ENCODE assay signal across 14 cellular contexts in genomic region chrX:33726281-33727160, GRCh38.
A peak's percentile ranks its signal among the peaks of the same experiment; 100 is the strongest.
DNase-seq lines count a peak whose midpoint lies in the region; ATAC-seq and TF ChIP-seq lines count a peak whose summit lies in the region.
"Had no signal": no experiment of that assay in that cellular context is flagged by ENCODE, and none has a peak within 500 bp of the region (broad histone marks: within the 10 kb centered on the region; RNA-seq: fewer than 3 reads in every experiment).

No MANE protein-coding gene starts in this region.

- peak overlapping the region; percentile 37 to 67 (median 53); a peak in 12 of 22 replicates for H3K4me2 ChIP-seq in BLaER1 treated with 17β-estradiol and CSF1 and Interleukin-3, amounts not matched to agents 10 nM and 100 nM

- WGBS in body of pancreas, 2 donors = 10 to 11% methylated on average over 13 to 31 of the region's 45 CpGs
- 11 to 19% (median 12%) methylated on average over 37 to 45 of the region's 45 CpGs for WGBS in psoas muscle, 3 donors
- WGBS in testis, 2 donors = 0 to 19% methylated on average over 8 to 16 of the region's 45 CpGs

- peaks cover 40 to 98% (median 91%) of the 10 kb centered on the region in 11 experiments for H3K27me3 ChIP-seq in BLaER1 treated with 17β-estradiol and CSF1 and Interleukin-3, amounts not matched to agents 10 nM and 100 nM
- H3K27me3 ChIP-seq in body of pancreas (no peaks in the 10 kb centered on the region), psoas muscle (ENCODE audit: insufficient read depth in 3 of 3, low read length in 2 of 3) (peaks cover 0 to 19% (median 0%) of the 10 kb centered on the region in 3 donors), testis (no peaks in the 10 kb centered on the region)

- H3K36me3 ChIP-seq in BLaER1 treated with 17β-estradiol and CSF1 and Interleukin-3, amounts not matched to agents 10 nM and 100 nM = no peaks in the 10 kb centered on the region
- H3K36me3 ChIP-seq in body of pancreas (replicated peaks in 1 of 2; ENCODE audit: insufficient read depth in 1 of 2, low read depth in 2 of 2) = no peaks in the 10 kb centered on the region
- H3K36me3 ChIP-seq in psoas muscle (ENCODE audit: insufficient read depth in 1 of 2, low read depth in 1 of 2) = no peaks in the 10 kb centered on the region
- H3K36me3 ChIP-seq in testis (ENCODE audit: low read depth, missing control alignments) = no peaks in the 10 kb centered on the region

- H3K4me1 ChIP-seq in BLaER1 treated with 17β-estradiol and CSF1 and Interleukin-3, amounts not matched to agents 10 nM and 100 nM = peaks cover 0 to 4% (median 0%) of the 10 kb centered on the region in 10 experiments; a peak in 1 of 20 replicates
- H3K4me1 ChIP-seq in body of pancreas = no peaks in the 10 kb centered on the region
- H3K4me1 ChIP-seq in psoas muscle = no peaks in the 10 kb centered on the region
- H3K4me1 ChIP-seq in testis = no peaks in the 10 kb centered on the region

- H4K20me1 ChIP-seq in BLaER1 treated with 17β-estradiol and CSF1 and Interleukin-3, amounts not matched to agents 10 nM and 100 nM = peaks cover 0 to 4% (median 0%) of the 10 kb centered on the region in 11 experiments; a peak in 1 of 22 replicates

- no peak for TF ChIP-seq POLR2A in body of pancreas (IDR thresholded peaks at IDR 0.05)
- no peak for TF ChIP-seq POLR2A in testis (IDR thresholded peaks at IDR 0.05)

- ATAC-seq in body of pancreas = peak; percentile 47
- peak in 3 of 4 donors; percentile 22 to 64 (median 60) for ATAC-seq in psoas muscle
- no peak for ATAC-seq in HG03045 (IDR thresholded peaks at IDR 0.05; ENCODE audit: unreplicated experiment)
- no peak for ATAC-seq in GM19467 (IDR thresholded peaks at IDR 0.05; ENCODE audit: unreplicated experiment)
- ATAC-seq: stimulated activated memory B cell treated with anti-CD40 and anti-IgM and Interleukin-4, amounts not matched to agents 10 μg/mL and 1 μg/mL and 100 μg/mL, for 72 hours had no signal

- peak overlapping the region in 5 of 11 experiments; percentile 64 to 76 (median 71); a peak in 4 of 22 replicates for H3K9ac ChIP-seq in BLaER1 treated with 17β-estradiol and CSF1 and Interleukin-3, amounts not matched to agents 10 nM and 100 nM

- H3K4me3 ChIP-seq in BLaER1 treated with 17β-estradiol and CSF1 and Interleukin-3, amounts not matched to agents 10 nM and 100 nM = peak overlapping the region in 2 of 10 experiments; percentile 56 to 61; a peak in 3 of 20 replicates
- H3K4me3 ChIP-seq in body of pancreas = no peak overlapping the region
- H3K4me3 ChIP-seq in iPS-18c (ENCODE audit: insufficient read depth, low read depth, low read length) = peak overlapping the region; percentile 69
- H3K4me3 ChIP-seq in psoas muscle = peak overlapping the region; percentile 55
- peak overlapping the region in 1 of 2 donors; percentile 34 for H3K4me3 ChIP-seq in testis

- H3K27ac ChIP-seq in BLaER1 treated with 17β-estradiol and CSF1 and Interleukin-3, amounts not matched to agents 10 nM and 100 nM = peak overlapping the region in 8 of 11 experiments; percentile 39 to 79 (median 68); a peak in 12 of 22 replicates
- H3K27ac ChIP-seq in body of pancreas = no peak overlapping the region
- no peak overlapping the region for H3K27ac ChIP-seq in psoas muscle
- H3K27ac ChIP-seq in testis = no peak overlapping the region

- no peak for TF ChIP-seq CTCF in body of pancreas (IDR thresholded peaks at IDR 0.05)
- no peak for TF ChIP-seq CTCF in psoas muscle (IDR thresholded peaks at IDR 0.05)
- no peak for TF ChIP-seq CTCF in testis (IDR thresholded peaks at IDR 0.05)

- no peaks in the 10 kb centered on the region for H3K9me3 ChIP-seq in BLaER1 treated with 17β-estradiol and CSF1 and Interleukin-3, amounts not matched to agents 10 nM and 100 nM (replicated peaks in 1 of 11)
- H3K9me3 ChIP-seq in body of pancreas (no peaks in the 10 kb centered on the region), iPS-18c (ENCODE audit: control insufficient read depth, insufficient read depth, low read length) (peaks cover 3% of the 10 kb centered on the region), psoas muscle (no peaks in the 10 kb centered on the region), testis (no peaks in the 10 kb centered on the region)

- DNase-seq in body of pancreas (peak in 1 of 4 donors; percentile 14), psoas muscle (peak; percentile 5 to 54), testis (no peak), NCI-H2081 treated with DMSO at 0.1 percent for 48 hours (lab: John Stamatoyannopoulos, UW) (no peak)
- DNase-seq: activated CD4-positive, alpha-beta T cell treated with anti-CD3 and anti-CD28 coated beads, Interleukin-2, amount 10 ng/mL, durations not matched to agents 7 days and 5 days; activated naive CD4-positive, alpha-beta T cell treated with Interleukin-2 at 50 U/mL for 16 hours; effector memory CD4-positive, alpha-beta T cell; SHP77; stimulated activated CD4-positive, alpha-beta T cell treated with anti-CD3 and anti-CD28 coated beads, Interleukin-12 subunit alpha, Interleukin-12 subunit beta, amount 100 ng/mL, for 4 hours had no signal

- intact Hi-C loops in body of pancreas (cut with DNase I) = no loop called here
- intact Hi-C loops in psoas muscle (cut with DNase I) = no loop called here
- intact Hi-C loops in testis (cut with DNase I; ENCODE audit: low total_unique reads) = no loop called here

Comparison
In these comparisons a context has a peak if more than half of its experiments do, and no peak if none do; other contexts are left out.
1. H3K27ac ChIP-seq: peak in BLaER1 treated with 17β-estradiol and CSF1 and Interleukin-3, amounts not matched to agents 10 nM and 100 nM (8 of 11); none in body of pancreas (0 of 4), psoas muscle (single experiment) and testis (0 of 2).
2. H3K4me3 ChIP-seq: peak in iPS-18c (single experiment) and psoas muscle (single experiment); none in body of pancreas (0 of 2).
3. ATAC-seq: peak in body of pancreas (single experiment) and psoas muscle (3 of 4); none in HG03045 (single experiment) and GM19467 (single experiment).
4. DNase-seq: peak in psoas muscle (2 of 2); none in testis (single experiment) and NCI-H2081 treated with DMSO at 0.1 percent for 48 hours (single experiment).